11 cellular contexts compared by ENCODE assay signal in genomic region chr12:109281452-109281851, GRCh38. TPM values are rescaled to one million over a fixed set of nuclear protein-coding genes. Genes with fewer than 3 reads are reported as not detected.
"Had no signal": no experiment of that assay in that cellular context is flagged by ENCODE, and none has a peak within 500 bp of the region (broad histone marks: within the 10 kb centered on the region; RNA-seq: fewer than 3 reads in every experiment).

No MANE protein-coding gene starts in this region.

- ATAC-seq: HCT116, K562 had no signal

- H3K4me3 Mint-ChIP-seq: HFFc6 had no signal

- H3K9ac ChIP-seq: GM23248 had no signal

- H3K4me1 ChIP-seq: HAP-1 had no signal

- H3K36me3 ChIP-seq: HAP-1 had no signal

- H3K4me3 ChIP-seq: GM23248, HAP-1, K562 had no signal

- H3K27ac ChIP-seq: GM23248, HL-60 had no signal

- FAIRE-seq: H54, K562 had no signal

- H2AFZ ChIP-seq: GM23248 had no signal

- H3K27ac Mint-ChIP-seq: HFFc6 had no signal

- DNase-seq: GM23248, GOT3, HFFc6, IMR-90, KG1 had no signal

- H3K9me3 ChIP-seq: HAP-1 had no signal

RNA-seq across cellular contexts. Expression of gene FOXN4, which starts 27.6 kb away (rescaled TPM):
- total RNA-seq: GM23248, HFFc6, HT1080, IMR-90, K562 had no signal
- polyA plus RNA-seq: GM23248, IMR-90, K562 had no signal
